ENCODE assay signal across 17 cellular contexts in the genomic region with DNA sequence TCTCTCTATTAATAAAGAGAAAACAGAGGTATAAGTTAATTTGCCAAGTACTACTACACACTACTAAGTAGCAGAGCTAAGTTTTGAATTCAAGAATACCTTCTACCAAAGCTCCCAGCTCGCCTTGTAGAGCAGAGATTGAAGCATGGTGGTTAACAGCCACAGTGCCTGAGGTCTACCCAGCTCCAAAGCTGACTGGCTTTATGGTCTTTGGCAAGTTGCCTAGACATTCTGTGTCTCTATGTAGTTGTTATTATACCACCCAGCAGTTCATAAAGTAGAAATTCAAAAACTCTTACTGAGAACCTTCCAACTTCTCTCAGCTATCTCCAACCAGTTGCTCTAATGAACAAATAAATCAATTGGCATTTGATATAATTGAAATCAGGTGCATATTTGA.
DNase-seq lines count a peak whose midpoint lies in the region; ATAC-seq and TF ChIP-seq lines count a peak whose summit lies in the region.
"Had no signal": no experiment of that assay in that cellular context is flagged by ENCODE, and none has a peak within 500 bp of the region (broad histone marks: within the 10 kb centered on the region; RNA-seq: fewer than 3 reads in every experiment).

No MANE protein-coding gene starts in this region.

- no peak for TF ChIP-seq CTCF in spleen (IDR thresholded peaks at IDR 0.05 in 8 of 11, conservative IDR thresholded peaks at IDR 0.05 in 3 of 11)

- no peaks in the 10 kb centered on the region for H3K9me3 ChIP-seq in spleen
- H3K9me3 ChIP-seq: tibial nerve had no signal

- no peak overlapping the region for H3K4me3 ChIP-seq in spleen
- H3K4me3 ChIP-seq: K562, tibial nerve had no signal

- TF ChIP-seq POLR2A in spleen (IDR thresholded peaks at IDR 0.05) = no peak

- H3K27me3 ChIP-seq in spleen (replicated peaks in 1 of 7) = no peaks in the 10 kb centered on the region
- H3K27me3 ChIP-seq: brain microvascular endothelial cell, tibial nerve had no signal

- H3K27ac ChIP-seq in spleen = no peak overlapping the region
- H3K27ac ChIP-seq: brain microvascular endothelial cell, tibial nerve had no signal

- intact Hi-C loops in spleen (cut with DNase I; ENCODE audit: low total_unique reads) = no loop called here

- no peak for ATAC-seq in HG03460 (IDR thresholded peaks at IDR 0.05; ENCODE audit: unreplicated experiment)
- ATAC-seq: K562 had no signal

- no peaks in the 10 kb centered on the region for H3K36me3 ChIP-seq in spleen
- H3K36me3 ChIP-seq: brain microvascular endothelial cell, tibial nerve had no signal

- DNase-seq in NCI-H345 (lab: John Stamatoyannopoulos, UW) (peak; percentile 58), NCI-H345 treated with DMSO at 0.1 percent for 48 hours (lab: John Stamatoyannopoulos, UW; ENCODE audit: unreplicated experiment) (no peak), NCI-H1105 (lab: John Stamatoyannopoulos, UW) (peak; percentile 57), SW480 (ENCODE audit: low spot score) (peak; percentile 31), renal cortical epithelial cell (ENCODE audit: low read depth) (peak; percentile 83), KG1 (lab: John Stamatoyannopoulos, UW) (no peak), spleen (no peak)
- DNase-seq: activated CD8-positive, alpha-beta memory T cell treated with anti-CD3 and anti-CD28 coated beads for 24 hours; activated effector memory CD4-positive, alpha-beta T cell treated with anti-CD3 and anti-CD28 coated beads, Interleukin-2, amount 50 U/mL, for 16 hours; brain microvascular endothelial cell; DND-41; foreskin fibroblast; NCI-H2171; posterior cingulate gyrus had no signal

- 23 to 62% (median 33%) methylated on average over 1 of the region's 1 CpG for WGBS in spleen, 5 donors

- H3K4me1 ChIP-seq in spleen = no peaks in the 10 kb centered on the region
- H3K4me1 ChIP-seq: tibial nerve had no signal

Comparison
In these comparisons a context has a peak if more than half of its experiments do, and no peak if none do; other contexts are left out.
1. DNase-seq: peak in NCI-H345 (single experiment), NCI-H1105 (single experiment), SW480 (single experiment) and renal cortical epithelial cell (single experiment); none in NCI-H345 treated with DMSO at 0.1 percent for 48 hours (single experiment), KG1 (single experiment) and spleen (single experiment).